Comparison of ENCODE assay signal across 26 cellular contexts in genomic region chr4:21320034-21320433, GRCh38.
"Had no signal": no experiment of that assay in that cellular context is flagged by ENCODE, and none has a peak within 500 bp of the region (broad histone marks: within the 10 kb centered on the region; RNA-seq: fewer than 3 reads in every experiment).

No MANE protein-coding gene starts in this region.

- H3K36me3 ChIP-seq: stomach, suprapubic skin, thoracic aorta, thyroid gland, tibial artery, tibial nerve, transverse colon, upper lobe of left lung, upper lobe of right lung, uterus, vagina had no signal

- H3K9me3 ChIP-seq: testis, thyroid gland, vagina had no signal

- H3K4me1 ChIP-seq: stomach, suprapubic skin, testis, thyroid gland, tibial artery, tibial nerve, transverse colon, upper lobe of left lung, upper lobe of right lung, uterus, vagina had no signal

- DNase-seq: stimulated activated CD4-positive, alpha-beta T cell treated with anti-CD3 and anti-CD28 coated beads, Interleukin-2, amount 100 ng/mL, for 48 hours; stimulated activated CD4-positive, alpha-beta T cell treated with anti-CD3 and anti-CD28 coated beads, Interleukin-4, amount 100 ng/mL, for 1 hour; stimulated activated CD4-positive, alpha-beta T cell treated with anti-CD3 and anti-CD28 coated beads, Interleukin-4, amount 100 ng/mL, for 24 hours; stimulated activated CD4-positive, alpha-beta T cell treated with anti-CD3 and anti-CD28 coated beads, Interleukin-4, amount 100 ng/mL, for 4 hours; stimulated activated CD8-positive, alpha-beta memory T cell treated with anti-CD3 and anti-CD28 coated beads, Interleukin-4, amount 100 ng/mL, for 48 hours; stimulated activated naive B cell treated with anti-CD40 and anti-IgM and Interleukin-4, amounts not matched to agents 10 μg/mL and 1 μg/mL and 100 μg/mL, for 72 hours; stimulated activated naive CD4-positive, alpha-beta T cell; stimulated activated naive CD4-positive, alpha-beta T cell treated with Interleukin-2 at 50 U/mL for 16 hours; stimulated activated naive CD8-positive, alpha-beta T cell treated with anti-CD3 and anti-CD28 coated beads, Interleukin-15, amount 100 ng/mL, for 72 hours; stimulated activated naive CD8-positive, alpha-beta T cell treated with anti-CD3 and anti-CD28 coated beads, Interleukin-15, Interleukin-2, amounts not matched to agents 100 U/mL and 50 U/mL, for 24 hours; stomach; substantia nigra; testis; thyroid gland; tibial artery; transverse colon; trophoblast cell; upper lobe of left lung; upper lobe of right lung; uterus had no signal

- ATAC-seq: stimulated activated effector memory CD8-positive, alpha-beta T cell treated with anti-CD3 and anti-CD28 coated beads, Interleukin-12 subunit alpha, Interleukin-12 subunit beta, amount 100 ng/mL, for 72 hours; stimulated activated memory B cell treated with anti-CD40 and anti-IgM and Interleukin-4, amounts not matched to agents 10 μg/mL and 1 μg/mL and 100 μg/mL, for 72 hours; stimulated activated naive B cell treated with anti-CD40 and anti-IgM and Interleukin-4, amounts not matched to agents 10 μg/mL and 1 μg/mL and 100 μg/mL, for 72 hours; stimulated activated naive CD8-positive, alpha-beta T cell treated with anti-CD3 and anti-CD28 coated beads, Interleukin-15, amount 100 ng/mL, for 72 hours; stimulated activated naive CD8-positive, alpha-beta T cell treated with anti-CD3 and anti-CD28 coated beads, Interleukin-15, Interleukin-2, amounts not matched to agents 100 U/mL and 50 U/mL, for 24 hours; upper lobe of right lung had no signal

- H3K27me3 ChIP-seq: stomach, suprapubic skin, testis, thyroid gland, tibial artery, tibial nerve, transverse colon, upper lobe of left lung, upper lobe of right lung, uterus, vagina had no signal

- H3K27ac ChIP-seq: stomach, suprapubic skin, testis, thoracic aorta, thyroid gland, tibial artery, tibial nerve, transverse colon, upper lobe of left lung, upper lobe of right lung, uterus, vagina had no signal

- H3K4me3 ChIP-seq: stomach, suprapubic skin, testis, thoracic aorta, thyroid gland, tibial artery, tibial nerve, transverse colon, upper lobe of left lung, upper lobe of right lung, uterus, vagina had no signal
